In the genomic region with DNA sequence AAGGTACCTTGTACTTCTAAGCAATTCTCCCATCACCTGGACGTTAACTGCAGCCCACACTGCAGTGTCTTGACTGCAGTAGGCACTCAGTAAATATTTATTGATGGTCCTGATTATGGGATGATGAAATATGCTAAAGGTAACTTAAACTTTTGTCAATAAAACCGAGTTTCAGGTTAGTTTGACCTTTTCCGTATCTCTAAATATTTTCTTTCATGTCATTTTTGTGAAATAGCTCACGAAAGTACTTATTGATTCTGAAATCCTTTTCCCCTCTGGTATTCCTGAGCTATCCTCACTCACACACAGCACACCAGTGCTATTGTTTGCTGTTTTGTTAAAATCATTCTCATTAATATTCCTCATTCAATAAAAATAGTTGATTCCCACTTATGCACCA, we compare ENCODE assay signal across 1 cellular context.
TF ChIP-seq lines count a peak whose summit lies in the region.

No MANE protein-coding gene starts in this region.

TF ChIP-seq in HepG2, 621 proteins besides CTCF, POLR2A, EP300 and RAD21 (continued from another document and continues in another):
- TF ChIP-seq GABPA (IDR thresholded peaks at IDR 0.05; ENCODE audit: low read depth, low read length) (no peak), GABPA (CRISPR knock-in tag; IDR thresholded peaks at IDR 0.05; ENCODE audit: low read depth) (peak; percentile 27; the same call in 1 of the 2 replicates), TEF (CRISPR knock-in tag; IDR thresholded peaks at IDR 0.05) (no peak), ZHX2 (IDR thresholded peaks at IDR 0.05; ENCODE audit: low read depth) (no peak), ZHX2 (CRISPR knock-in tag; IDR thresholded peaks at IDR 0.05; ENCODE audit: borderline replicate concordance) (no peak), PRDM10 (CRISPR knock-in tag; IDR thresholded peaks at IDR 0.05; ENCODE audit: low read depth) (no peak), ZNF44 (CRISPR knock-in tag; IDR thresholded peaks at IDR 0.05) (no peak), GABPB1 (CRISPR knock-in tag; IDR thresholded peaks at IDR 0.05) (no peak), ZNF296 (CRISPR knock-in tag; conservative IDR thresholded peaks at IDR 0.05) (no peak), HCFC1 (IDR thresholded peaks at IDR 0.05; ENCODE audit: low read depth, low read length) (no peak), PHB2 (IDR thresholded peaks at IDR 0.05; ENCODE audit: partially characterized antibody) (no peak), ZNF30 (CRISPR knock-in tag; IDR thresholded peaks at IDR 0.05) (no peak), DMAP1 (CRISPR knock-in tag; IDR thresholded peaks at IDR 0.05) (no peak), SIN3A (IDR thresholded peaks at IDR 0.05; ENCODE audit: borderline replicate concordance, low read depth, low read length) (no peak), NFE2 (CRISPR knock-in tag; IDR thresholded peaks at IDR 0.05) (no peak), HNF4G (IDR thresholded peaks at IDR 0.05; ENCODE audit: borderline replicate concordance, low read depth, low read length) (no peak), HNF4G (CRISPR knock-in tag; IDR thresholded peaks at IDR 0.05; ENCODE audit: borderline replicate concordance, low read depth) (peak; percentile 27; the same call in 1 of the 2 replicates), JUNB (CRISPR knock-in tag; IDR thresholded peaks at IDR 0.05; ENCODE audit: borderline replicate concordance) (no peak), ZNF703 (CRISPR knock-in tag; IDR thresholded peaks at IDR 0.05; ENCODE audit: borderline replicate concordance) (no peak), ATF2 (CRISPR knock-in tag; IDR thresholded peaks at IDR 0.05) (peak; percentile 90), DNMT1 (CRISPR knock-in tag; IDR thresholded peaks at IDR 0.05) (no peak), MED13 (CRISPR knock-in tag; IDR thresholded peaks at IDR 0.05) (peak; percentile 74; the same call in 1 of the 2 replicates), ZNF18 (CRISPR knock-in tag; IDR thresholded peaks at IDR 0.05; ENCODE audit: insufficient replicate concordance) (peak; percentile 48), ARID4A (CRISPR knock-in tag; IDR thresholded peaks at IDR 0.05; ENCODE audit: borderline replicate concordance) (no peak; the same call in 1 of the 2 replicates), RAD51 (IDR thresholded peaks at IDR 0.05; ENCODE audit: borderline replicate concordance) (no peak), ZNF615 (CRISPR knock-in tag; IDR thresholded peaks at IDR 0.05; ENCODE audit: borderline replicate concordance) (no peak), CREM (IDR thresholded peaks at IDR 0.05) (peak; percentile 87), CREM (CRISPR knock-in tag; IDR thresholded peaks at IDR 0.05) (no peak), NCOA2 (CRISPR knock-in tag; IDR thresholded peaks at IDR 0.05) (peak; percentile 98), TAF15 (IDR thresholded peaks at IDR 0.05; ENCODE audit: low read depth, low read length, poor library complexity, severe bottlenecking) (no peak), KMT2B (CRISPR knock-in tag; IDR thresholded peaks at IDR 0.05) (peak; percentile 47), MAFK (conservative IDR thresholded peaks at IDR 0.05 in 1 of 2, IDR thresholded peaks at IDR 0.05 in 1 of 2; ENCODE audit: low read length in 2 of 2) (no peak), ZNF503 (CRISPR knock-in tag; IDR thresholded peaks at IDR 0.05) (peak; percentile 90)
- TF ChIP-seq, protein P1, sequence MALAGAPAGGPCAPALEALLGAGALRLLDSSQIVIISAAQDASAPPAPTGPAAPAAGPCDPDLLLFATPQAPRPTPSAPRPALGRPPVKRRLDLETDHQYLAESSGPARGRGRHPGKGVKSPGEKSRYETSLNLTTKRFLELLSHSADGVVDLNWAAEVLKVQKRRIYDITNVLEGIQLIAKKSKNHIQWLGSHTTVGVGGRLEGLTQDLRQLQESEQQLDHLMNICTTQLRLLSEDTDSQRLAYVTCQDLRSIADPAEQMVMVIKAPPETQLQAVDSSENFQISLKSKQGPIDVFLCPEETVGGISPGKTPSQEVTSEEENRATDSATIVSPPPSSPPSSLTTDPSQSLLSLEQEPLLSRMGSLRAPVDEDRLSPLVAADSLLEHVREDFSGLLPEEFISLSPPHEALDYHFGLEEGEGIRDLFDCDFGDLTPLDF (CRISPR knock-in tag; IDR thresholded peaks at IDR 0.05): no peak
